Comparison of ENCODE assay signal across 8 cellular contexts in genomic region chr1:149792502-149792901, GRCh38. TPM values are rescaled to one million over a fixed set of nuclear protein-coding genes. Genes with fewer than 3 reads are reported as not detected.
DNase-seq lines count a peak whose midpoint lies in the region; ATAC-seq and TF ChIP-seq lines count a peak whose summit lies in the region.
"Not testable (repeated sequence)": the region's sequence is repeated elsewhere in the genome, so short reads cannot be mapped to it uniquely, and the experiment has no call there.

No MANE protein-coding gene starts in this region.

- ATAC-seq in GM18858 (IDR thresholded peaks at IDR 0.05; ENCODE audit: unreplicated experiment) (peak; percentile 37), HG03025 (IDR thresholded peaks at IDR 0.05; ENCODE audit: low FRiP score, unreplicated experiment) (peak; percentile 72), gastrocnemius medialis (peak; percentile 82 to 89)
- peak; percentile 79 for ATAC-seq in central memory CD8-positive, alpha-beta T cell (replicated peaks; ENCODE audit: extremely low read depth, poor library complexity, severe bottlenecking)

- not testable (repeated sequence) for H3K27me3 Mint-ChIP-seq in central memory CD8-positive, alpha-beta T cell

- not testable (repeated sequence) for H3K4me1 ChIP-seq in gastrocnemius medialis

- H3K27ac Mint-ChIP-seq in central memory CD8-positive, alpha-beta T cell (ENCODE audit: low read depth), result peak overlapping the region; percentile 98

- DNase-seq in 8988T (peak; percentile 1), NCI-H2196 treated with DMSO at 0.1 percent for 48 hours (lab: John Stamatoyannopoulos, UW; ENCODE audit: unreplicated experiment) (peak; percentile 11), iPS-NIHi11 (ENCODE audit: low spot score) (peak; percentile 47), gastrocnemius medialis (peak in 1 of 2 donors; percentile 22)
- DNase-seq in activated CD4-positive, alpha-beta T cell treated with anti-CD3 and anti-CD28 coated beads for 48 hours, result peak; percentile 69
- DNase-seq in central memory CD8-positive, alpha-beta T cell (ENCODE audit: low spot score in 2 of 2), result peak; percentile 60

- H3K27me3 ChIP-seq in gastrocnemius medialis, result not testable (repeated sequence)

- not testable (repeated sequence) for H3K9me3 ChIP-seq in gastrocnemius medialis

- not testable (repeated sequence) for H3K36me3 Mint-ChIP-seq in central memory CD8-positive, alpha-beta T cell (ENCODE audit: insufficient read depth)

- H3K4me3 ChIP-seq in gastrocnemius medialis, result peak overlapping the region; percentile 58 to 89 (median 66)

- not testable (repeated sequence) for H3K36me3 ChIP-seq in gastrocnemius medialis

- H3K9me3 Mint-ChIP-seq in central memory CD8-positive, alpha-beta T cell, result not testable (repeated sequence)

- peak overlapping the region; percentile 96 for H3K4me3 Mint-ChIP-seq in central memory CD8-positive, alpha-beta T cell

- intact Hi-C loops in gastrocnemius medialis (cut with DNase I; ENCODE audit: low total_unique reads), result not testable (repeated sequence)

- TF ChIP-seq POLR2A in gastrocnemius medialis (IDR thresholded peaks at IDR 0.05), result not testable (repeated sequence)

- H3K27ac ChIP-seq in gastrocnemius medialis, result peak overlapping the region; percentile 69 to 83 (median 77)

- not testable (repeated sequence) for H3K4me1 Mint-ChIP-seq in central memory CD8-positive, alpha-beta T cell

- TF ChIP-seq CTCF in gastrocnemius medialis (IDR thresholded peaks at IDR 0.05 in 4 of 5, conservative IDR thresholded peaks at IDR 0.05 in 1 of 5), result peak in 3 of 5 experiments; percentile 14 to 55 (median 40)

- in situ Hi-C loops in gastrocnemius medialis (cut with MboI; ENCODE audit: low sequenced_read_pairs in 4 of 4), result not testable (repeated sequence)

RNA-seq across cellular contexts. Expression of gene FCGR1A, which starts 10.0 kb away (rescaled TPM):
- total RNA-seq in gastrocnemius medialis, result 1 to 10 TPM in 1 of 4 donors, not detected in 3; 2.5 TPM
